ENCODE assay signal across 12 cellular contexts in genomic region chr17:80845863-80846671, GRCh38.
DNase-seq lines count a peak whose midpoint lies in the region; ATAC-seq, FAIRE-seq and TF ChIP-seq lines count a peak whose summit lies in the region.
"Had no signal": no experiment of that assay in that cellular context is flagged by ENCODE, and none has a peak within 500 bp of the region (broad histone marks: within the 10 kb centered on the region; RNA-seq: fewer than 3 reads in every experiment).

No MANE protein-coding gene starts in this region.

- H3K4me3 ChIP-seq in small intestine (ENCODE audit: low read depth in 1 of 2, low read length in 2 of 2): no peak overlapping the region
- H3K4me3 ChIP-seq: MG63, vagina had no signal

- H3K27me3 ChIP-seq in small intestine (ENCODE audit: control insufficient read depth in 2 of 2, insufficient read depth in 2 of 2, low read length in 2 of 2): no peaks in the 10 kb centered on the region
- H3K27me3 ChIP-seq: MG63, vagina had no signal

- H3K27me3 Mint-ChIP-seq in activated CD4-positive, alpha-beta T cell treated with anti-CD3 and anti-CD28 coated beads, Interleukin-2, amount 10 ng/mL, durations not matched to agents 24 days and 14 days: no peaks in the 10 kb centered on the region
- peaks cover 9% of the 10 kb centered on the region for H3K27me3 Mint-ChIP-seq in endothelial cell (ENCODE audit: unreplicated experiment)

- no peak for ATAC-seq in GM18498 (IDR thresholded peaks at IDR 0.05; ENCODE audit: unreplicated experiment)
- ATAC-seq: SK-N-SH treated with all-trans-retinoic acid at 6 μM for 48 hours had no signal

- H3K27ac ChIP-seq in small intestine (ENCODE audit: low read depth in 1 of 2, low read length in 1 of 2): no peak overlapping the region
- H3K27ac ChIP-seq: vagina had no signal

- H3K9me3 Mint-ChIP-seq in activated CD4-positive, alpha-beta T cell treated with anti-CD3 and anti-CD28 coated beads, Interleukin-2, amount 10 ng/mL, durations not matched to agents 24 days and 14 days: no peaks in the 10 kb centered on the region
- H3K9me3 Mint-ChIP-seq in endothelial cell (ENCODE audit: unreplicated experiment): no peaks in the 10 kb centered on the region

- peaks cover 3 to 10% of the 10 kb centered on the region in 2 donors for H3K4me1 ChIP-seq in small intestine (ENCODE audit: control insufficient read depth in 2 of 2, insufficient read depth in 1 of 2, low read depth in 1 of 2, low read length in 1 of 2)
- H3K4me1 ChIP-seq: vagina had no signal

- intact Hi-C loops in activated CD4-positive, alpha-beta T cell treated with anti-CD3 and anti-CD28 coated beads, Interleukin-2, amount 10 ng/mL, durations not matched to agents 24 days and 14 days (cut with micrococcal nuclease): no loop called here

- peaks cover 0 to 9% of the 10 kb centered on the region in 2 donors for H3K36me3 ChIP-seq in small intestine (ENCODE audit: control insufficient read depth in 2 of 2, insufficient read depth in 2 of 2, low read length in 2 of 2)

- no peak overlapping the region for H3K4me3 Mint-ChIP-seq in activated CD4-positive, alpha-beta T cell treated with anti-CD3 and anti-CD28 coated beads, Interleukin-2, amount 10 ng/mL, durations not matched to agents 24 days and 14 days
- peak overlapping the region; percentile 24 for H3K4me3 Mint-ChIP-seq in endothelial cell (ENCODE audit: unreplicated experiment)

- peaks cover 50% of the 10 kb centered on the region for H3K4me1 Mint-ChIP-seq in activated CD4-positive, alpha-beta T cell treated with anti-CD3 and anti-CD28 coated beads, Interleukin-2, amount 10 ng/mL, durations not matched to agents 24 days and 14 days
- H3K4me1 Mint-ChIP-seq in endothelial cell (ENCODE audit: unreplicated experiment): peaks cover 5% of the 10 kb centered on the region

- peaks cover 53% of the 10 kb centered on the region for H3K36me3 Mint-ChIP-seq in activated CD4-positive, alpha-beta T cell treated with anti-CD3 and anti-CD28 coated beads, Interleukin-2, amount 10 ng/mL, durations not matched to agents 24 days and 14 days (ENCODE audit: low read depth)
- peaks cover 28% of the 10 kb centered on the region for H3K36me3 Mint-ChIP-seq in endothelial cell (ENCODE audit: low read depth, unreplicated experiment)

- no peak for TF ChIP-seq CTCF in endothelial cell (IDR thresholded peaks at IDR 0.05; ENCODE audit: unreplicated experiment)

- no peak for DNase-seq in activated CD4-positive, alpha-beta T cell treated with anti-CD3 and anti-CD28 coated beads, Interleukin-2, amount 10 ng/mL, durations not matched to agents 24 days and 14 days
- no peak for DNase-seq in activated CD4-positive, alpha-beta T cell treated with anti-CD3 and anti-CD28 coated beads, Interleukin-2, amount 50 U/mL, for 4 hours
- DNase-seq in SHP77 (lab: John Stamatoyannopoulos, UW) (peak; percentile 82 to 86), endothelial cell (ENCODE audit: low spot score) (no peak), small intestine (peak; percentile 32), islet precursor cell (no peak)
- no peak for DNase-seq in stimulated activated CD4-positive, alpha-beta T cell treated with anti-CD3 and anti-CD28 coated beads, Interleukin-4, amount 100 ng/mL, for 4 hours
- DNase-seq: central memory CD4-positive, alpha-beta T cell; MG63 had no signal

- 82 to 86% (median 82%) methylated on average over 36 of the region's 36 CpGs for WGBS in small intestine, 3 donors

- H3K27ac Mint-ChIP-seq in activated CD4-positive, alpha-beta T cell treated with anti-CD3 and anti-CD28 coated beads, Interleukin-2, amount 10 ng/mL, durations not matched to agents 24 days and 14 days: peak overlapping the region; percentile 92
- H3K27ac Mint-ChIP-seq in endothelial cell (ENCODE audit: unreplicated experiment): no peak overlapping the region

- H3K9me3 ChIP-seq in small intestine (ENCODE audit: control insufficient read depth, low read depth): no peaks in the 10 kb centered on the region
- H3K9me3 ChIP-seq: MG63, vagina had no signal

- no peak for FAIRE-seq in small intestine (lab: Jason Lieb, UNC)

Comparison
In these comparisons a context has a peak if more than half of its experiments do, and no peak if none do; other contexts are left out.
1. DNase-seq: peak in SHP77 (2 of 2) and small intestine (single experiment); none in activated CD4-positive, alpha-beta T cell treated with anti-CD3 and anti-CD28 coated beads, Interleukin-2, amount 10 ng/mL, durations not matched to agents 24 days and 14 days (single experiment), activated CD4-positive, alpha-beta T cell treated with anti-CD3 and anti-CD28 coated beads, Interleukin-2, amount 50 U/mL, for 4 hours (0 of 2), endothelial cell (single experiment), stimulated activated CD4-positive, alpha-beta T cell treated with anti-CD3 and anti-CD28 coated beads, Interleukin-4, amount 100 ng/mL, for 4 hours (0 of 2) and islet precursor cell (single experiment).